17 cellular contexts compared by ENCODE assay signal in the genomic region with DNA sequence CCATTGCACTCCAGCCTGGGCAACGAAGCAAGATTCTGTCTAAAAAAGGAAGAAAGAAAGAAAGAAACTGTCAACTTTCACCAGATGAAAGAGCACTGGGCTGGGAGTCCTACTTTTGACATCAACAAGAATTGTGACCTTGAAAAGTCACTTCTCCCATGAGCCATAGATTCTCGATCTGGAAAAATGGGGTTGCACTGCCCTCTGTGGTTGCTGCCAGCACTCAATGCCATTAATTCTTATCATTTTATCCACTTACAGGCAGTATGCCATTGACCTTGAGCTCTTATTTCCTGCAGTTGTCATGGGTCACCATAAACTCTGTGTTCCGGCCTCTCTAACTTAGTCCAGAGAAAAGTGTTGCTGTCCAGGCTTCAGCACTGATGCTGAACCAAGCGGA.
DNase-seq lines count a peak whose midpoint lies in the region; ATAC-seq and TF ChIP-seq lines count a peak whose summit lies in the region.
"Had no signal": no experiment of that assay in that cellular context is flagged by ENCODE, and none has a peak within 500 bp of the region (broad histone marks: within the 10 kb centered on the region; RNA-seq: fewer than 3 reads in every experiment).

No MANE protein-coding gene starts in this region.

- H3K27me3 ChIP-seq in AG04450 (ENCODE audit: control insufficient read depth, insufficient read depth, low read length): no peaks in the 10 kb centered on the region

- POLR2A ChIA-PET in AG04450 (lab: Yijun Ruan, JAX): no interaction called here

- DNase-seq in AG04450 (ENCODE audit: low read depth, low spot score) (no peak), HT1080 (ENCODE audit: low read depth) (peak; percentile 13), cardiac fibroblast (ENCODE audit: low read depth in 2 of 2) (peak in 1 of 2 donors; percentile 44), left kidney (ENCODE audit: low read depth, low spot score) (peak; percentile 40), SK-N-DZ (ENCODE audit: low spot score) (no peak), amniotic stem cell (lab: John Stamatoyannopoulos, UW) (no peak), putamen (ENCODE audit: low spot score) (no peak)
- DNase-seq: activated CD4-positive, alpha-beta T cell treated with anti-CD3 and anti-CD28 coated beads, Interleukin-2, amount 50 U/mL, for 4 hours; activated naive CD4-positive, alpha-beta T cell treated with anti-CD3 and anti-CD28 coated beads, Interleukin-2, amount 10 ng/mL, durations not matched to agents 7 days and 5 days; CD4-positive, CD25-positive, alpha-beta regulatory T cell; effector memory CD4-positive, alpha-beta T cell; kidney; NCI-H2171; occipital lobe; SHP77; trophoblast cell had no signal

- ATAC-seq in HG03139 (IDR thresholded peaks at IDR 0.05; ENCODE audit: unreplicated experiment): no peak

- H3K9me3 ChIP-seq in AG04450 (ENCODE audit: control insufficient read depth, insufficient read depth, low read length): peaks cover 3% of the 10 kb centered on the region; the same call in 1 of the 2 replicates

- CTCF ChIA-PET in AG04450 (lab: Charles Lee): interaction anchor here (0.7 to 2.1 kb wide), 7 partner anchors 13 to 331 kb away, joined by 3 to 11 read pairs (median 4); no protein-coding TSS in a partner anchor

- H3K4me3 ChIP-seq in AG04450 (ENCODE audit: low read depth, low read length) (no peak overlapping the region), cardiac fibroblast (replicated peaks in 1 of 2; ENCODE audit: low read depth in 2 of 2, low read length in 2 of 2) (no peak overlapping the region)

- TF ChIP-seq CTCF in AG04450 (IDR thresholded peaks at IDR 0.05; ENCODE audit: low read depth, low read length): peak; percentile 32
- TF ChIP-seq CTCF in cardiac fibroblast (IDR thresholded peaks at IDR 0.05; ENCODE audit: low read depth, low read length): peak; percentile 37

- no peak overlapping the region for H3K27ac ChIP-seq in AG04450 (ENCODE audit: low read depth, low read length)

Comparison
In these comparisons a context has a peak if more than half of its experiments do, and no peak if none do; other contexts are left out.
1. DNase-seq: peak in HT1080 (single experiment) and left kidney (single experiment); none in AG04450 (single experiment), SK-N-DZ (single experiment), amniotic stem cell (single experiment) and putamen (single experiment).